Comparison of ENCODE assay signal across 1 cellular context in genomic region chr21:31130821-31131220, GRCh38.
TF ChIP-seq lines count a peak whose summit lies in the region.

No MANE protein-coding gene starts in this region.

TF ChIP-seq in GM12878, 131 proteins besides CTCF, POLR2A, EP300 and RAD21:
- TF ChIP-seq RELB (IDR thresholded peaks at IDR 0.05; ENCODE audit: low read depth): 0 out of 2 replicates have a peak, but pooled peaks have one; percentile 17
- 0 out of 2 replicates have a peak, but pooled peaks have one; percentile 18 for TF ChIP-seq RUNX3 (IDR thresholded peaks at IDR 0.05; ENCODE audit: low read length)
- TF ChIP-seq HCFC1 (IDR thresholded peaks at IDR 0.05; ENCODE audit: low read length): no peak
- peak; percentile 21; the same call in 1 of the 2 replicates for TF ChIP-seq ATF2 (IDR thresholded peaks at IDR 0.05; ENCODE audit: low read length)
- TF ChIP-seq ATF7 (IDR thresholded peaks at IDR 0.05; ENCODE audit: low read depth): peak; percentile 65
- TF ChIP-seq MTA2 (IDR thresholded peaks at IDR 0.05; ENCODE audit: low read depth): 0 out of 2 replicates have a peak, but pooled peaks have one; percentile 19
